ENCODE assay signal across 14 cellular contexts in genomic region chr6:55395836-55396235, GRCh38.
DNase-seq lines count a peak whose midpoint lies in the region; ATAC-seq and TF ChIP-seq lines count a peak whose summit lies in the region.
"Had no signal": no experiment of that assay in that cellular context is flagged by ENCODE, and none has a peak within 500 bp of the region (broad histone marks: within the 10 kb centered on the region; RNA-seq: fewer than 3 reads in every experiment).

No MANE protein-coding gene starts in this region.

- no peak overlapping the region for H3K4me3 ChIP-seq in HEK293 (ENCODE audit: low read depth, low read length)
- no peak overlapping the region for H3K4me3 ChIP-seq in mesenchymal stem cell (ENCODE audit: insufficient read depth in 1 of 2, low read depth in 1 of 2, low read length in 2 of 2)
- H3K4me3 ChIP-seq in psoas muscle: no peak overlapping the region
- H3K4me3 ChIP-seq: GM23248, HAP-1 had no signal

- H3K79me1 ChIP-seq in mesenchymal stem cell (replicated peaks; ENCODE audit: low read length, poor library complexity, severe bottlenecking): no peaks in the 10 kb centered on the region

- H2AK5ac ChIP-seq in mesenchymal stem cell (ENCODE audit: low read length, severe bottlenecking): no peak overlapping the region

- no peak overlapping the region for H2BK5ac ChIP-seq in mesenchymal stem cell (ENCODE audit: low read depth, low read length, poor library complexity, severe bottlenecking)

- ATAC-seq in psoas muscle: no peak
- ATAC-seq: CD8-positive, alpha-beta T cell had no signal

- H3K36me3 ChIP-seq in HEK293 (ENCODE audit: control insufficient read depth in 2 of 2, insufficient read depth in 1 of 2, low read length in 2 of 2): no peaks in the 10 kb centered on the region
- H3K36me3 ChIP-seq in mesenchymal stem cell (ENCODE audit: control insufficient read depth in 1 of 2, insufficient read depth in 2 of 2, low read depth in 1 of 2, low read length in 2 of 2): no peaks in the 10 kb centered on the region
- no peaks in the 10 kb centered on the region for H3K36me3 ChIP-seq in psoas muscle (ENCODE audit: insufficient read depth in 1 of 2, low read depth in 1 of 2)
- H3K36me3 ChIP-seq: HAP-1 had no signal

- POLR2A ChIA-PET in HEK293 (lab: Yijun Ruan, JAX): no interaction called here

- intact Hi-C loops in psoas muscle (cut with DNase I): no loop called here

- no peak overlapping the region for H3K14ac ChIP-seq in mesenchymal stem cell (ENCODE audit: low read length in 2 of 2)

- no peaks in the 10 kb centered on the region for H3K9me3 ChIP-seq in HEK293 (ENCODE audit: control insufficient read depth, insufficient read depth, low read depth, low read length)
- no peaks in the 10 kb centered on the region for H3K9me3 ChIP-seq in mesenchymal stem cell (ENCODE audit: control insufficient read depth, low read length)
- H3K9me3 ChIP-seq in psoas muscle: no peaks in the 10 kb centered on the region
- H3K9me3 ChIP-seq: Caco-2, HAP-1 had no signal

- no peak overlapping the region for H3K4ac ChIP-seq in mesenchymal stem cell (ENCODE audit: low read depth in 1 of 2, low read length in 2 of 2)

- H2AFZ ChIP-seq in mesenchymal stem cell (ENCODE audit: low read depth, low read length): no peak overlapping the region
- H2AFZ ChIP-seq: GM23248 had no signal

- no peak overlapping the region for H2BK15ac ChIP-seq in mesenchymal stem cell (ENCODE audit: low read depth, poor library complexity, severe bottlenecking)

- DNase-seq in M059J (ENCODE audit: low read depth) (peak; percentile 20), amniotic epithelial cell (ENCODE audit: low read depth) (peak; percentile 43), mesenchymal stem cell (peak; percentile 40), psoas muscle (no peak), NCI-H345 (lab: John Stamatoyannopoulos, UW) (no peak), hypothalamus (lab: John Stamatoyannopoulos, UW) (no peak)
- DNase-seq: C1 segment of cervical spinal cord; Caco-2; CD8-positive, alpha-beta T cell; DMS153; DND-41; GM23248 had no signal

- no peak overlapping the region for H4K8ac ChIP-seq in mesenchymal stem cell (ENCODE audit: low read length)

- H3K18ac ChIP-seq in mesenchymal stem cell (ENCODE audit: low read depth in 1 of 2, low read length in 2 of 2): no peak overlapping the region

- no peak for TF ChIP-seq CTCF in HEK293 (tag by site-specific recombination; IDR thresholded peaks at IDR 0.05)
- TF ChIP-seq CTCF in psoas muscle (IDR thresholded peaks at IDR 0.05): no peak

- CTCF ChIA-PET in HEK293 (lab: Yijun Ruan, JAX): no interaction called here

- H2BK120ac ChIP-seq in mesenchymal stem cell (ENCODE audit: low read depth, low read length): no peak overlapping the region

- no peak overlapping the region for H3K4me2 ChIP-seq in mesenchymal stem cell (ENCODE audit: low read length, poor library complexity, severe bottlenecking)

- no peak overlapping the region for H3K9ac ChIP-seq in mesenchymal stem cell (ENCODE audit: low read length)
- H3K9ac ChIP-seq: GM23248 had no signal

- no peak overlapping the region for H3K23ac ChIP-seq in mesenchymal stem cell (ENCODE audit: low read length in 2 of 2)

- WGBS in mesenchymal stem cell: no CpG with 5 or more reads among the region's 3 CpGs
- WGBS in psoas muscle, 3 donors: 48 to 51% (median 48%) methylated on average over 3 of the region's 3 CpGs

- H3K27me3 ChIP-seq in mesenchymal stem cell (ENCODE audit: control insufficient read depth in 1 of 2, insufficient read depth in 1 of 2, low read length in 2 of 2) (no peaks in the 10 kb centered on the region), psoas muscle (ENCODE audit: insufficient read depth in 3 of 3, low read length in 2 of 3) (no peaks in the 10 kb centered on the region)

- H3K27ac ChIP-seq in HEK293 (ENCODE audit: extremely low read depth, low read depth, low read length): no peak overlapping the region
- no peak overlapping the region for H3K27ac ChIP-seq in mesenchymal stem cell (ENCODE audit: low read length, poor library complexity, severe bottlenecking)
- no peak overlapping the region for H3K27ac ChIP-seq in psoas muscle
- H3K27ac ChIP-seq: GM23248 had no signal

- no peak overlapping the region for H4K91ac ChIP-seq in mesenchymal stem cell (ENCODE audit: low read length)

- H2BK12ac ChIP-seq in mesenchymal stem cell (ENCODE audit: low read length in 2 of 2): no peak overlapping the region

- peaks cover 9% of the 10 kb centered on the region for H3K4me1 ChIP-seq in HEK293 (ENCODE audit: control insufficient read depth, insufficient read depth, low read length)
- H3K4me1 ChIP-seq in mesenchymal stem cell (ENCODE audit: control insufficient read depth, insufficient read depth, low read depth, low read length): no peaks in the 10 kb centered on the region
- H3K4me1 ChIP-seq in psoas muscle: no peaks in the 10 kb centered on the region
- H3K4me1 ChIP-seq: Caco-2, HAP-1 had no signal

TF ChIP-seq in HEK293, 187 proteins besides CTCF, POLR2A, EP300 and RAD21:
- TF ChIP-seq ZNF18 (tag by site-specific recombination; IDR thresholded peaks at IDR 0.05): no peak
- peak; percentile 38; the same call in 1 of the 2 replicates for TF ChIP-seq FEZF1 (tag by site-specific recombination; IDR thresholded peaks at IDR 0.05)
- no peak for TF ChIP-seq ZNF549 (tag by site-specific recombination; IDR thresholded peaks at IDR 0.05)
- peak; percentile 46; the same call in 1 of the 2 replicates for TF ChIP-seq PRDM6 (tag by site-specific recombination; IDR thresholded peaks at IDR 0.05)
- TF ChIP-seq ZNF843 (tag by site-specific recombination; IDR thresholded peaks at IDR 0.05): peak; percentile 39; the same call in 1 of the 2 replicates
- no peak for TF ChIP-seq ZNF341 (tag by site-specific recombination; IDR thresholded peaks at IDR 0.05; ENCODE audit: low read depth)
- TF ChIP-seq ZNF37A (tag by site-specific recombination; IDR thresholded peaks at IDR 0.05): no peak
- TF ChIP-seq, protein P1, sequence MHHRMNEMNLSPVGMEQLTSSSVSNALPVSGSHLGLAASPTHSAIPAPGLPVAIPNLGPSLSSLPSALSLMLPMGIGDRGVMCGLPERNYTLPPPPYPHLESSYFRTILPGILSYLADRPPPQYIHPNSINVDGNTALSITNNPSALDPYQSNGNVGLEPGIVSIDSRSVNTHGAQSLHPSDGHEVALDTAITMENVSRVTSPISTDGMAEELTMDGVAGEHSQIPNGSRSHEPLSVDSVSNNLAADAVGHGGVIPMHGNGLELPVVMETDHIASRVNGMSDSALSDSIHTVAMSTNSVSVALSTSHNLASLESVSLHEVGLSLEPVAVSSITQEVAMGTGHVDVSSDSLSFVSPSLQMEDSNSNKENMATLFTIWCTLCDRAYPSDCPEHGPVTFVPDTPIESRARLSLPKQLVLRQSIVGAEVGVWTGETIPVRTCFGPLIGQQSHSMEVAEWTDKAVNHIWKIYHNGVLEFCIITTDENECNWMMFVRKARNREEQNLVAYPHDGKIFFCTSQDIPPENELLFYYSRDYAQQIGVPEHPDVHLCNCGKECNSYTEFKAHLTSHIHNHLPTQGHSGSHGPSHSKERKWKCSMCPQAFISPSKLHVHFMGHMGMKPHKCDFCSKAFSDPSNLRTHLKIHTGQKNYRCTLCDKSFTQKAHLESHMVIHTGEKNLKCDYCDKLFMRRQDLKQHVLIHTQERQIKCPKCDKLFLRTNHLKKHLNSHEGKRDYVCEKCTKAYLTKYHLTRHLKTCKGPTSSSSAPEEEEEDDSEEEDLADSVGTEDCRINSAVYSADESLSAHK (tag by site-specific recombination; IDR thresholded peaks at IDR 0.05): peak; percentile 33; the same call in 1 of the 2 replicates
- no peak for TF ChIP-seq ZNF302 (tag by site-specific recombination; IDR thresholded peaks at IDR 0.05; ENCODE audit: low read depth)
- no peak for TF ChIP-seq MEIS1 (CRISPR knock-in tag; IDR thresholded peaks at IDR 0.05; ENCODE audit: borderline replicate concordance)
- TF ChIP-seq, protein P2, sequence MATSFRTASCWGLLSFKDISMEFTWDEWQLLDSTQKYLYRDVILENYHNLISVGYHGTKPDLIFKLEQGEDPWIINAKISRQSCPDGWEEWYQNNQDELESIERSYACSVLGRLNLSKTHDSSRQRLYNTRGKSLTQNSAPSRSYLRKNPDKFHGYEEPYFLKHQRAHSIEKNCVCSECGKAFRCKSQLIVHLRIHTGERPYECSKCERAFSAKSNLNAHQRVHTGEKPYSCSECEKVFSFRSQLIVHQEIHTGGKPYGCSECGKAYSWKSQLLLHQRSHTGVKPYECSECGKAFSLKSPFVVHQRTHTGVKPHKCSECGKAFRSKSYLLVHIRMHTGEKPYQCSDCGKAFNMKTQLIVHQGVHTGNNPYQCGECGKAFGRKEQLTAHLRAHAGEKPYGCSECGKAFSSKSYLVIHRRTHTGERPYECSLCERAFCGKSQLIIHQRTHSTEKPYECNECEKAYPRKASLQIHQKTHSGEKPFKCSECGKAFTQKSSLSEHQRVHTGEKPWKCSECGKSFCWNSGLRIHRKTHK (tag by site-specific recombination; IDR thresholded peaks at IDR 0.05): no peak
- no peak for TF ChIP-seq ZNF184 (tag by site-specific recombination; IDR thresholded peaks at IDR 0.05)

Comparison
In these comparisons a context has a peak if more than half of its experiments do, and no peak if none do; other contexts are left out.
1. DNase-seq: peak in M059J (single experiment), amniotic epithelial cell (single experiment) and mesenchymal stem cell (single experiment); none in psoas muscle (0 of 2), NCI-H345 (single experiment) and hypothalamus (0 of 51).